9 cellular contexts compared by ENCODE assay signal in genomic region chr6:46838033-46838432, GRCh38. TPM values are rescaled to one million over a fixed set of nuclear protein-coding genes. Genes with fewer than 3 reads are reported as not detected.
"Had no signal": no experiment of that assay in that cellular context is flagged by ENCODE, and none has a peak within 500 bp of the region (broad histone marks: within the 10 kb centered on the region; RNA-seq: fewer than 3 reads in every experiment).

No MANE protein-coding gene starts in this region.

- ATAC-seq: GM12878 had no signal

- FAIRE-seq: G401.6, GM12878, GM12891, GM12892, GM18507, GM19239 had no signal

- DNase-seq: GDM1, GF-D8 had no signal

- H3K4me3 ChIP-seq: GM12878 had no signal

RNA-seq across cellular contexts. Expression of gene MEP1A, which starts 44.8 kb away (rescaled TPM):
- total RNA-seq: G401, GM12878 had no signal
- polyA plus RNA-seq: GM12878 had no signal
